Comparison of ENCODE assay signal across 1 cellular context in genomic region chr4:40185830-40186664, GRCh38.
TF ChIP-seq lines count a peak whose summit lies in the region.

No MANE protein-coding gene starts in this region.

TF ChIP-seq in GM12878, 131 proteins besides CTCF, POLR2A, EP300 and RAD21 (continued from another document and continues in another):
- TF ChIP-seq ELK1 (IDR thresholded peaks at IDR 0.05; ENCODE audit: low read depth, low read length) (no peak), PAX8 (IDR thresholded peaks at IDR 0.05) (no peak), IKZF2 (IDR thresholded peaks at IDR 0.05) (peak; percentile 94 to 97), CBFB (IDR thresholded peaks at IDR 0.05; ENCODE audit: low read depth) (peak; percentile 28; the same call in 1 of the 2 replicates), SMARCA5 (IDR thresholded peaks at IDR 0.05) (peak; percentile 82; the same call in 1 of the 2 replicates), ASH2L (IDR thresholded peaks at IDR 0.05; ENCODE audit: borderline replicate concordance, low read depth) (no peak), BACH1 (IDR thresholded peaks at IDR 0.05; ENCODE audit: borderline replicate concordance) (peak; percentile 76; the same call in 1 of the 2 replicates), HDAC2 (IDR thresholded peaks at IDR 0.05) (no peak), ATF2 (IDR thresholded peaks at IDR 0.05; ENCODE audit: low read length) (peak; percentile 98), BCL11A (IDR thresholded peaks at IDR 0.05; ENCODE audit: low read depth, low read length) (peak; percentile 96), SMC3 (IDR thresholded peaks at IDR 0.05; ENCODE audit: borderline replicate concordance, low read length) (peak; percentile 19; the same call in 1 of the 2 replicates), MTA3 (IDR thresholded peaks at IDR 0.05; ENCODE audit: borderline replicate concordance, low read length) (peak; percentile 90), STAT3 (IDR thresholded peaks at IDR 0.05; ENCODE audit: low read depth, low read length) (0 out of 2 replicates have a peak, but pooled peaks have one; percentile 92), TBL1XR1 (IDR thresholded peaks at IDR 0.05; ENCODE audit: low read depth, low read length) (peak; percentile 70), KDM1A (IDR thresholded peaks at IDR 0.05; ENCODE audit: borderline replicate concordance) (no peak), BMI1 (IDR thresholded peaks at IDR 0.05; ENCODE audit: borderline replicate concordance) (peak; percentile 87), IRF4 (IDR thresholded peaks at IDR 0.05; ENCODE audit: low read depth, low read length) (peak; percentile 90), YY1 (IDR thresholded peaks at IDR 0.05; ENCODE audit: low read depth, low read length) (no peak), DPF2 (IDR thresholded peaks at IDR 0.05) (peak; percentile 91), CHD2 (IDR thresholded peaks at IDR 0.05; ENCODE audit: borderline replicate concordance, low read depth, low read length) (peak; percentile 59; the same call in 1 of the 2 replicates), MAX (IDR thresholded peaks at IDR 0.05; ENCODE audit: low read depth, low read length) (no peak), MEF2B (IDR thresholded peaks at IDR 0.05; ENCODE audit: partially characterized antibody, poor library complexity, severe bottlenecking) (peak; percentile 98), TCF3 (IDR thresholded peaks at IDR 0.05; ENCODE audit: borderline replicate concordance, insufficient read depth, low read depth, low read length) (no peak), POU2F2 (IDR thresholded peaks at IDR 0.05; ENCODE audit: borderline replicate concordance, low read depth, low read length) (peak; percentile 58; the same call in 2 of the 3 replicates), CBX3 (IDR thresholded peaks at IDR 0.05; ENCODE audit: borderline replicate concordance, low read depth) (no peak), EGR1 (IDR thresholded peaks at IDR 0.05; ENCODE audit: borderline replicate concordance in 1 of 2, low read depth in 2 of 2, low read length in 2 of 2) (no peak), EED (IDR thresholded peaks at IDR 0.05; ENCODE audit: low read depth) (peak; percentile 69; the same call in 1 of the 2 replicates), SMAD1 (IDR thresholded peaks at IDR 0.05; ENCODE audit: low read depth, partially characterized antibody) (peak; percentile 74), HDGF (IDR thresholded peaks at IDR 0.05) (no peak), CEBPB (IDR thresholded peaks at IDR 0.05; ENCODE audit: borderline replicate concordance in 1 of 2, low read depth in 2 of 2, low read length in 2 of 2) (peak in 1 of 2 experiments; percentile 63; a peak in 1 of 4 replicates), ETV6 (conservative IDR thresholded peaks at IDR 0.05 in 1 of 2, IDR thresholded peaks at IDR 0.05 in 1 of 2; ENCODE audit: borderline replicate concordance in 1 of 2, low read depth in 1 of 2) (peak in 1 of 2 experiments; percentile 88; a peak in 2 of 4 replicates), SPI1 (IDR thresholded peaks at IDR 0.05; ENCODE audit: borderline replicate concordance, insufficient read depth, low read depth, low read length) (peak; percentile 92), RELB (IDR thresholded peaks at IDR 0.05; ENCODE audit: low read depth) (peak; percentile 91), CREM (IDR thresholded peaks at IDR 0.05; ENCODE audit: low read depth) (peak; percentile 63; the same call in 1 of the 2 replicates), MLLT1 (IDR thresholded peaks at IDR 0.05) (peak; percentile 80), HSF1 (IDR thresholded peaks at IDR 0.05; ENCODE audit: low read depth, low read length) (no peak), IKZF1 (conservative IDR thresholded peaks at IDR 0.05) (peak; percentile 95), TAF1 (IDR thresholded peaks at IDR 0.05; ENCODE audit: borderline replicate concordance, low read depth, low read length) (no peak), MEF2A (IDR thresholded peaks at IDR 0.05; ENCODE audit: insufficient read depth, low read depth, low read length) (peak; percentile 63), TCF12 (IDR thresholded peaks at IDR 0.05; ENCODE audit: low read depth, low read length) (0 out of 2 replicates have a peak, but pooled peaks have one; percentile 3), NFXL1 (IDR thresholded peaks at IDR 0.05; ENCODE audit: borderline replicate concordance) (no peak), RUNX3 (IDR thresholded peaks at IDR 0.05; ENCODE audit: low read length) (peak; percentile 90), ZNF217 (IDR thresholded peaks at IDR 0.05) (peak; percentile 63), E2F8 (IDR thresholded peaks at IDR 0.05; ENCODE audit: low read depth, partially characterized antibody) (no peak), MYC (IDR thresholded peaks at IDR 0.05; ENCODE audit: insufficient read depth, insufficient read length, insufficient replicate concordance, low read length, severe bottlenecking) (no peak), CREB1 (IDR thresholded peaks at IDR 0.05; ENCODE audit: low read depth) (peak; percentile 24; the same call in 1 of the 2 replicates), RB1 (IDR thresholded peaks at IDR 0.05; ENCODE audit: borderline replicate concordance) (peak; percentile 52; the same call in 1 of the 2 replicates), BHLHE40 (IDR thresholded peaks at IDR 0.05; ENCODE audit: borderline replicate concordance in 1 of 2, low read depth in 2 of 2, low read length in 1 of 2) (peak; percentile 48 to 63; a peak in 3 of 4 replicates), ZNF687 (IDR thresholded peaks at IDR 0.05) (peak; percentile 87), RAD51 (IDR thresholded peaks at IDR 0.05) (0 out of 2 replicates have a peak, but pooled peaks have one; percentile 41), GATAD2B (conservative IDR thresholded peaks at IDR 0.05; ENCODE audit: low read depth) (peak; percentile 94; the same call in 1 of the 2 replicates), KLF5 (IDR thresholded peaks at IDR 0.05; ENCODE audit: partially characterized antibody) (peak; percentile 61), PKNOX1 (IDR thresholded peaks at IDR 0.05) (peak; percentile 41; the same call in 1 of the 2 replicates), GABPA (IDR thresholded peaks at IDR 0.05; ENCODE audit: low read depth) (0 out of 2 replicates have a peak, but pooled peaks have one; percentile 47)
